Comparison of ENCODE assay signal across 9 cellular contexts in the genomic region with DNA sequence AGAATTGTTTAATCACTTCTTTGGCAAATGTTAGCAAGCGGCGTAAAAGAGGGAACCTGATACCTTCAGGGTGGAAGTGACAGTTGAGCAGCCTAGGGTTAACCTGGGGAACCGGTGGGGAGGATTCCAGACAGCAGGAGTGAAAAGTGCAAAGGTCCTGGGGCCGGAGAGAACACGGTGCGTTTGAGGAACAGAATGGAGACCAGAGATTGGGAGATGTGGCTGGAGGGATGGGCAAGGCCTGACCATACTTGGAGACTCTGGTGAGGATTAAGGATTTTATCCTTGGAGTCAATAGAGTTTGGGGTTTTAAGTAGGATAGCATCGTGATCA. TPM values are rescaled to one million over a fixed set of nuclear protein-coding genes. Genes with fewer than 3 reads are reported as not detected.
DNase-seq lines count a peak whose midpoint lies in the region; ATAC-seq and TF ChIP-seq lines count a peak whose summit lies in the region.
"Had no signal": no experiment of that assay in that cellular context is flagged by ENCODE, and none has a peak within 500 bp of the region (broad histone marks: within the 10 kb centered on the region; RNA-seq: fewer than 3 reads in every experiment).

No MANE protein-coding gene starts in this region.

- CTCF ChIA-PET in WTC11 (lab: Charles Lee): interaction anchor here (0.9 to 1.5 kb wide), 6 partner anchors 9 to 87 kb away, joined by 3 to 7 read pairs (median 4); partner anchors contain the start of genes ANKS3 and DNAAF8

- peak overlapping the region; percentile 97 for H3K4me2 ChIP-seq in skeletal muscle satellite cell (ENCODE audit: low read length)

- no peaks in the 10 kb centered on the region for H3K36me3 Mint-ChIP-seq in WTC11

- H3K4me3 ChIP-seq in HUES6 (ENCODE audit: low read depth, low read length) (peak overlapping the region; percentile 85), iPS-18a (ENCODE audit: low read length) (peak overlapping the region; percentile 55), skeletal muscle satellite cell (ENCODE audit: low read length) (peak overlapping the region; percentile 76)

- H3K9ac ChIP-seq in HUES6 (ENCODE audit: low read length): peak overlapping the region; percentile 35
- no peak overlapping the region for H3K9ac ChIP-seq in iPS-18a (ENCODE audit: low read length)
- H3K9ac ChIP-seq in skeletal muscle satellite cell (ENCODE audit: low read depth, low read length): peak overlapping the region; percentile 59

- peaks cover 10% of the 10 kb centered on the region for H3K36me3 ChIP-seq in HUES6 (ENCODE audit: control insufficient read depth, insufficient read depth, low read length)
- peaks cover 8% of the 10 kb centered on the region for H3K36me3 ChIP-seq in iPS-18a (ENCODE audit: control insufficient read depth, low read depth, low read length)
- peaks cover 9% of the 10 kb centered on the region for H3K36me3 ChIP-seq in skeletal muscle satellite cell (ENCODE audit: insufficient read depth, low read length)

- H3K27me3 ChIP-seq in HUES6 (ENCODE audit: control insufficient read depth, insufficient read depth, low read length): no peaks in the 10 kb centered on the region
- no peaks in the 10 kb centered on the region for H3K27me3 ChIP-seq in iPS-18a (ENCODE audit: control insufficient read depth, insufficient read depth, low read length)
- H3K27me3 ChIP-seq in skeletal muscle satellite cell (ENCODE audit: control insufficient read depth, insufficient read depth, low read length): no peaks in the 10 kb centered on the region
- H3K27me3 ChIP-seq: foreskin keratinocyte had no signal

- no peak for ATAC-seq in WTC11
- ATAC-seq in GM18519 (IDR thresholded peaks at IDR 0.05; ENCODE audit: low FRiP score, unreplicated experiment): no peak
- no peak for ATAC-seq in GM18502 (IDR thresholded peaks at IDR 0.05; ENCODE audit: poor library complexity, unreplicated experiment)

- no peaks in the 10 kb centered on the region for H3K9me3 Mint-ChIP-seq in WTC11

- peaks cover 17% of the 10 kb centered on the region for H3K4me1 Mint-ChIP-seq in WTC11

- TF ChIP-seq CTCF in WTC11 (IDR thresholded peaks at IDR 0.05): no peak

- peak overlapping the region; percentile 48 for H3K27ac Mint-ChIP-seq in WTC11

- POLR2A ChIA-PET in WTC11 (lab: Charles Lee): interaction anchor here (1.4 to 3.1 kb wide), 2 partner anchors 33 to 35 kb away, joined by 7 to 16 read pairs; partner anchors contain the start of genes ANKS3, DNAAF8 and ROGDI

- H3K9me3 ChIP-seq in HUES6 (ENCODE audit: control insufficient read depth, insufficient read depth, low read depth, low read length) (no peaks in the 10 kb centered on the region), iPS-18a (ENCODE audit: control insufficient read depth, low read depth, low read length) (no peaks in the 10 kb centered on the region), skeletal muscle satellite cell (replicated peaks; ENCODE audit: low read length) (no peaks in the 10 kb centered on the region)

- H3K27ac ChIP-seq in HUES6 (ENCODE audit: low read depth, low read length) (0 out of 2 replicates have a peak overlapping the region, but pooled peaks have one; percentile 4), iPS-18a (ENCODE audit: low read length) (no peak overlapping the region)
- H3K27ac ChIP-seq: foreskin keratinocyte had no signal

- no peaks in the 10 kb centered on the region for H3K27me3 Mint-ChIP-seq in WTC11 (ENCODE audit: low read depth)

- DNase-seq in WTC11 (ENCODE audit: low spot score): no peak
- DNase-seq in stimulated activated naive CD4-positive, alpha-beta T cell treated with Interleukin-2 at 50 U/mL for 16 hours (lab: John Stamatoyannopoulos, UW): no peak
- DNase-seq in NCI-H1105 (lab: John Stamatoyannopoulos, UW): no peak

- H3K4me3 Mint-ChIP-seq in WTC11: peak overlapping the region; percentile 86

- peaks cover 14% of the 10 kb centered on the region; the same call in 1 of the 2 replicates for H3K4me1 ChIP-seq in HUES6 (ENCODE audit: control insufficient read depth, insufficient read depth, low read length)
- H3K4me1 ChIP-seq in iPS-18a (ENCODE audit: control insufficient read depth, low read depth, low read length): peaks cover 8% of the 10 kb centered on the region
- H3K4me1 ChIP-seq in skeletal muscle satellite cell (ENCODE audit: control insufficient read depth, insufficient read depth, low read length): peaks cover 18% of the 10 kb centered on the region
- H3K4me1 ChIP-seq: foreskin keratinocyte had no signal

TF ChIP-seq in WTC11, 78 proteins besides CTCF, POLR2A, EP300 and RAD21 (continues in another document):
- TF ChIP-seq ZMAT4 (CRISPR knock-in tag; IDR thresholded peaks at IDR 0.05): no peak
- no peak for TF ChIP-seq ESRRA (CRISPR knock-in tag; IDR thresholded peaks at IDR 0.05; ENCODE audit: borderline replicate concordance)
- TF ChIP-seq MYBL2 (CRISPR knock-in tag; IDR thresholded peaks at IDR 0.05): no peak
- no peak for TF ChIP-seq ZNF532 (CRISPR knock-in tag; IDR thresholded peaks at IDR 0.05; ENCODE audit: borderline replicate concordance)
- no peak for TF ChIP-seq ZNF317 (CRISPR knock-in tag; IDR thresholded peaks at IDR 0.05; ENCODE audit: borderline replicate concordance, low read depth)
- TF ChIP-seq, protein P1, sequence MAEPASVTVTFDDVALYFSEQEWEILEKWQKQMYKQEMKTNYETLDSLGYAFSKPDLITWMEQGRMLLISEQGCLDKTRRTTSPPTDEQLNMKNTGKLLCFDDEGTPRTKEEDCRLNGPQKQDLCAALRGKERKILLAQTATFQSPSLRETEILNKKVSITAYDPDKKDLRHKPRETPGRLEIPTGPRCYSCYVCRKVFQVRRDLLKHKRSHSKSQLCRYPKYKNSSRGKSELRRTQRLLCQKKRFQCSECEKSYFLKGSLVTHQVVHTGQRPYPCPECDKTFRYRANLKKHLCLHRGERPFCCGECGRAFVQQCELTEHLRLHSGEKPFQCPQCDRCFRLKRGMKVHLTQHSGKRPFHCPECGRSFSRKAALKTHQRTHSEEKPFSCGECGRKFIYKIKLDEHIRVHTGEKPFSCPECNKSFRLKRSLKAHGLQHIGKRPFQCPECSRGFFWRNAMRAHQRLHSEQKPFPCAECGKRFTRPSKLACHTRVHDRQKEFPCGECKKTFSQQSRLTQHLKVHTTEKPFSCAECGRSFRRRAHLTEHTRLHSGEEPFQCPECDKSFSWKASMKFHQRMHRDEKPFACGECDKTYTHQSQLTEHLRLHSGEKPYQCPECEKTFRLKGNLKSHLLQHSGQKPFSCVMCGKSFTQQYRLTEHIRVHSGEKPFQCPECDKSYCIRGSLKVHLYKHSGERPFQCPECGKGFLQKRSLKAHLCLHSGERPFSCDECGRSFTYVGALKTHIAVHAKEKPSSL (CRISPR knock-in tag; conservative IDR thresholded peaks at IDR 0.05): no peak
- no peak for TF ChIP-seq TP53 (CRISPR knock-in tag; IDR thresholded peaks at IDR 0.05)
- TF ChIP-seq HMGA2 (CRISPR knock-in tag; IDR thresholded peaks at IDR 0.05): no peak

RNA-seq across cellular contexts. Expression of gene ZNF500, which starts 2.3 kb away (rescaled TPM):
- total RNA-seq in WTC11 (2021): 14.3 to 19.9 TPM (median 15.5 TPM) in 3 replicates
- total RNA-seq in skeletal muscle satellite cell (2012; rRNA removed): 9.6 and 12.4 TPM in 2 replicates

RNA-seq across cellular contexts. Expression of gene SEPTIN12, which starts 18.9 kb away (rescaled TPM):
- total RNA-seq in WTC11 (2021): not detected in 3 replicates
- not detected in 2 replicates for total RNA-seq in skeletal muscle satellite cell (2012; rRNA removed)
- total RNA-seq: foreskin keratinocyte had no signal

RNA-seq across cellular contexts. Expression of gene SMIM22, which starts 25.9 kb away (rescaled TPM):
- 1.9 TPM in 1 of 3 replicates, not detected in the others for total RNA-seq in WTC11 (2021)
- not detected in 2 replicates for total RNA-seq in skeletal muscle satellite cell (2012; rRNA removed)

RNA-seq across cellular contexts. Expression of gene ROGDI, which starts 33.2 kb away (rescaled TPM):
- 25.0 to 32.1 TPM (median 31.1 TPM) in 3 replicates for total RNA-seq in WTC11 (2021)
- total RNA-seq in skeletal muscle satellite cell (2012; rRNA removed): 9.6 and 14.9 TPM in 2 replicates

RNA-seq across cellular contexts. Expression of gene DNAAF8, which starts 34.9 kb away (rescaled TPM):
- total RNA-seq in WTC11 (2021): 0.09 to 0.41 TPM (median 0.14 TPM) in 3 replicates
- 0.44 and 0.51 TPM in 2 replicates for total RNA-seq in skeletal muscle satellite cell (2012; rRNA removed)
